In genomic region chr2:67489396-67489795, GRCh38 we compare ENCODE assay signal across 17 cellular contexts.
DNase-seq lines count a peak whose midpoint lies in the region; ATAC-seq, FAIRE-seq and TF ChIP-seq lines count a peak whose summit lies in the region.
"Had no signal": no experiment of that assay in that cellular context is flagged by ENCODE, and none has a peak within 500 bp of the region (broad histone marks: within the 10 kb centered on the region; RNA-seq: fewer than 3 reads in every experiment).

No MANE protein-coding gene starts in this region.

- DNase-seq in D341Med (ENCODE audit: low spot score): peak; percentile 18
- peak; percentile 13 for DNase-seq in NCI-H2227 treated with DMSO at 0.1 percent for 48 hours (lab: John Stamatoyannopoulos, UW)
- DNase-seq in cardiac fibroblast (ENCODE audit: low read depth in 2 of 2): peak; percentile 9 to 26
- no peak for DNase-seq in urothelium cell line (ENCODE audit: low spot score)
- no peak for DNase-seq in HuH-7 (ENCODE audit: low spot score)
- no peak for DNase-seq in COLO829 (ENCODE audit: low spot score)
- DNase-seq: 8988T; ACHN; C1 segment of cervical spinal cord; CD4-positive, alpha-beta T cell; DND-41; GDM1; KG1 had no signal

- FAIRE-seq in urothelium cell line (lab: Jason Lieb, UNC): peak; percentile 37
- FAIRE-seq: GM12892, GM19239 had no signal

- H3K4me3 ChIP-seq in cardiac fibroblast (replicated peaks in 1 of 2; ENCODE audit: low read depth in 2 of 2, low read length in 2 of 2): no peak overlapping the region

- TF ChIP-seq CTCF in cardiac fibroblast (IDR thresholded peaks at IDR 0.05; ENCODE audit: low read depth, low read length): no peak

- ATAC-seq in HG03565 (IDR thresholded peaks at IDR 0.05; ENCODE audit: unreplicated experiment): no peak
- ATAC-seq: HCT116 had no signal

Comparison
In these comparisons a context has a peak if more than half of its experiments do, and no peak if none do; other contexts are left out.
1. DNase-seq: peak in D341Med (single experiment), NCI-H2227 treated with DMSO at 0.1 percent for 48 hours (single experiment) and cardiac fibroblast (2 of 2); none in urothelium cell line (single experiment), HuH-7 (single experiment) and COLO829 (single experiment).